Comparison of ENCODE assay signal across 17 cellular contexts in genomic region chr2:207481924-207482323, GRCh38. TPM values are rescaled to one million over a fixed set of nuclear protein-coding genes. Genes with fewer than 3 reads are reported as not detected.
DNase-seq lines count a peak whose midpoint lies in the region; ATAC-seq and TF ChIP-seq lines count a peak whose summit lies in the region.
"Had no signal": no experiment of that assay in that cellular context is flagged by ENCODE, and none has a peak within 500 bp of the region (broad histone marks: within the 10 kb centered on the region; RNA-seq: fewer than 3 reads in every experiment).

No MANE protein-coding gene starts in this region.

- TF ChIP-seq CTCF in Panc1 (IDR thresholded peaks at IDR 0.05), result no peak
- TF ChIP-seq CTCF in fibroblast of the aortic adventitia (IDR thresholded peaks at IDR 0.05; ENCODE audit: insufficient read depth, low read length), result peak; percentile 1
- no peak for TF ChIP-seq CTCF in psoas muscle (IDR thresholded peaks at IDR 0.05)

- H3K9me3 ChIP-seq in Panc1 (ENCODE audit: control insufficient read depth, insufficient read depth, low read depth, low read length) (no peaks in the 10 kb centered on the region), psoas muscle (no peaks in the 10 kb centered on the region)
- H3K9me3 ChIP-seq: Caco-2, Peyer's patch, upper lobe of left lung had no signal

- no TSS peak for BruUV-seq in Panc1 (replicated peaks; lab: Mats Ljungman, UMichigan)

- H3K4me1 ChIP-seq in Panc1 (ENCODE audit: control insufficient read depth, insufficient read depth, low read length), result no peaks in the 10 kb centered on the region; the same call in 1 of the 2 replicates
- H3K4me1 ChIP-seq in psoas muscle, result peaks cover 19% of the 10 kb centered on the region
- H3K4me1 ChIP-seq: Peyer's patch had no signal

- in situ Hi-C loops in Panc1 (cut with HindIII; ENCODE audit: low pct_unique_long_range_greater_than_20kb, low sequenced_read_pairs), result no loop called here

- H3K4me3 ChIP-seq in Panc1 (ENCODE audit: low read depth in 2 of 2, low read length in 2 of 2), result no peak overlapping the region
- H3K4me3 ChIP-seq in fibroblast of the aortic adventitia (ENCODE audit: low read depth, low read length), result no peak overlapping the region
- no peak overlapping the region for H3K4me3 ChIP-seq in psoas muscle
- H3K4me3 ChIP-seq: Peyer's patch, upper lobe of left lung had no signal

- intact Hi-C loops in Panc1 (cut with micrococcal nuclease; ENCODE audit: unreplicated experiment), result no loop called here
- intact Hi-C loops in psoas muscle (cut with DNase I), result no loop called here

- WGBS in psoas muscle, 3 donors, result 48 to 65% (median 61%) methylated on average over 3 of the region's 3 CpGs

- H3K36me3 ChIP-seq in Panc1 (ENCODE audit: control insufficient read depth, insufficient read depth, low read length) (no peaks in the 10 kb centered on the region), psoas muscle (ENCODE audit: insufficient read depth in 1 of 2, low read depth in 1 of 2) (no peaks in the 10 kb centered on the region)
- H3K36me3 ChIP-seq: Peyer's patch, upper lobe of left lung had no signal

- CTCF ChIA-PET in Panc1 (lab: Charles Lee), result no interaction called here

- no peak overlapping the region for H3K27ac ChIP-seq in Panc1 (ENCODE audit: low read length)
- no peak overlapping the region for H3K27ac ChIP-seq in psoas muscle
- H3K27ac ChIP-seq: Peyer's patch, upper lobe of left lung had no signal

- ATAC-seq in Panc1, result peak; percentile 51; the same call in 1 of the 2 replicates
- peak in 3 of 4 donors; percentile 42 to 76 (median 46) for ATAC-seq in psoas muscle
- ATAC-seq: activated T-cell treated with anti-CD3 and anti-CD28 coated beads, Interleukin-2, amount 50 U/mL, for 4 hours had no signal

- POLR2A ChIA-PET in Panc1 (lab: Charles Lee), result no interaction called here

- no peaks in the 10 kb centered on the region for H3K27me3 ChIP-seq in Panc1 (ENCODE audit: control insufficient read depth, insufficient read depth, low read length)
- H3K27me3 ChIP-seq in psoas muscle (ENCODE audit: insufficient read depth in 3 of 3, low read length in 2 of 3), result no peaks in the 10 kb centered on the region
- H3K27me3 ChIP-seq: Peyer's patch, upper lobe of left lung had no signal

- DNase-seq in DMS53 (lab: John Stamatoyannopoulos, UW) (peak; percentile 51), DMS53 treated with DMSO at 0.1 percent for 48 hours (lab: John Stamatoyannopoulos, UW; ENCODE audit: unreplicated experiment) (no peak), Panc1 (ENCODE audit: low read depth, low spot score) (no peak), fibroblast of the aortic adventitia (ENCODE audit: low read depth) (no peak), psoas muscle (no peak), hypothalamus (lab: John Stamatoyannopoulos, UW) (no peak), ecto neural progenitor cell (ENCODE audit: low spot score) (no peak), NCI-H187 (lab: John Stamatoyannopoulos, UW) (no peak)
- DNase-seq: activated naive CD8-positive, alpha-beta T cell treated with anti-CD3 and anti-CD28 coated beads, Interleukin-2, amount 10 ng/mL, durations not matched to agents 7 days and 5 days; activated T-cell treated with anti-CD3 and anti-CD28 coated beads, Interleukin-2, amount 50 U/mL, for 4 hours; Caco-2; central memory CD4-positive, alpha-beta T cell; left cardiac atrium; naive thymus-derived CD8-positive, alpha-beta T cell; NCI-H345; Peyer's patch; upper lobe of left lung had no signal

RNA-seq across cellular contexts. Expression of gene CREB1, which starts 47.8 kb away (rescaled TPM):
- total RNA-seq in Panc1 (2021; ENCODE audit: unreplicated experiment) (31.1 TPM), fibroblast of the aortic adventitia (ENCODE audit: low replicate concordance) (28.6 and 52.4 TPM in 2 replicates), psoas muscle (10 to 100 TPM; 18.4 to 27.9 (median 22.9) TPM)
- polyA plus RNA-seq in Panc1 (2012; ENCODE audit: insufficient read length), result 16.3 TPM
- polyA plus RNA-seq in psoas muscle, result 10 to 100 TPM in 1 of 3 donors, 1 to 10 TPM in 2; 3.5 to 10.2 (median 5.1) TPM
